ENCODE assay signal across 8 cellular contexts in genomic region chr20:58407966-58408557, GRCh38. TPM values are rescaled to one million over a fixed set of nuclear protein-coding genes. Genes with fewer than 3 reads are reported as not detected.
A peak's percentile ranks its signal among the peaks of the same experiment; 100 is the strongest.
DNase-seq lines count a peak whose midpoint lies in the region; ATAC-seq and TF ChIP-seq lines count a peak whose summit lies in the region.

No MANE protein-coding gene starts in this region.

- H3K27ac Mint-ChIP-seq in activated T-helper 17 cell treated with anti-CD3 and anti-CD28 coated beads, Interleukin-2, amount 50 U/mL, for 72 hours = peak overlapping the region; percentile 55
- peak overlapping the region in 9 of 10 donors; percentile 44 to 93 (median 82) for H3K27ac Mint-ChIP-seq in naive thymus-derived CD8-positive, alpha-beta T cell

- H3K4me1 Mint-ChIP-seq in activated T-helper 17 cell treated with anti-CD3 and anti-CD28 coated beads, Interleukin-2, amount 50 U/mL, for 72 hours = peaks cover 36% of the 10 kb centered on the region
- H3K4me1 Mint-ChIP-seq in naive thymus-derived CD8-positive, alpha-beta T cell = peaks cover 16 to 53% (median 28%) of the 10 kb centered on the region in 4 donors

- no peaks in the 10 kb centered on the region for H3K27me3 Mint-ChIP-seq in activated T-helper 17 cell treated with anti-CD3 and anti-CD28 coated beads, Interleukin-2, amount 50 U/mL, for 72 hours
- H3K27me3 Mint-ChIP-seq in naive thymus-derived CD8-positive, alpha-beta T cell = no peaks in the 10 kb centered on the region

- no peaks in the 10 kb centered on the region for H3K9me3 Mint-ChIP-seq in activated T-helper 17 cell treated with anti-CD3 and anti-CD28 coated beads, Interleukin-2, amount 50 U/mL, for 72 hours
- no peaks in the 10 kb centered on the region for H3K9me3 Mint-ChIP-seq in naive thymus-derived CD8-positive, alpha-beta T cell

- POLR2A ChIA-PET in naive thymus-derived CD8-positive, alpha-beta T cell (lab: Charles Lee) = interaction anchor here (1.2 kb wide), 1 partner anchor 19 kb away, joined by 6 read pairs; the partner anchor contains the start of gene VAPB

- no peak overlapping the region for H3K4me3 ChIP-seq in dorsolateral prefrontal cortex

- ATAC-seq in GM18870 (IDR thresholded peaks at IDR 0.05; ENCODE audit: unreplicated experiment) (peak; percentile 69), HG02943 (IDR thresholded peaks at IDR 0.05; ENCODE audit: low read depth, unreplicated experiment) (peak; percentile 47)
- peak; percentile 97 for ATAC-seq in activated T-helper 17 cell treated with anti-CD3 and anti-CD28 coated beads, Interleukin-2, amount 50 U/mL, for 72 hours (replicated peaks)
- peak; percentile 71 to 76 for ATAC-seq in naive thymus-derived CD8-positive, alpha-beta T cell

- H3K36me3 Mint-ChIP-seq in activated T-helper 17 cell treated with anti-CD3 and anti-CD28 coated beads, Interleukin-2, amount 50 U/mL, for 72 hours (ENCODE audit: low read depth) = peaks cover 5% of the 10 kb centered on the region
- peaks cover 0 to 4% (median 0%) of the 10 kb centered on the region in 3 donors for H3K36me3 Mint-ChIP-seq in naive thymus-derived CD8-positive, alpha-beta T cell

- intact Hi-C loops in dorsolateral prefrontal cortex (cut with DNase I) = loop anchor here in 1 of 2 donors (5.0 kb wide), 1 partner anchor 39 kb away; no protein-coding TSS in a partner anchor

- H3K27ac ChIP-seq in dorsolateral prefrontal cortex = peak overlapping the region in 18 of 59 donors; percentile 0 to 59 (median 26)

- peak in 5 of 10 donors; percentile 9 to 44 (median 21) for DNase-seq in naive thymus-derived CD8-positive, alpha-beta T cell
- DNase-seq in dedifferentiated amniotic fluid mesenchymal stem cell (ENCODE audit: extremely low spot score) (no peak), dorsolateral prefrontal cortex (no peak), H4 (ENCODE audit: low spot score) (no peak), HK-2 (ENCODE audit: unreplicated experiment) (no peak)

- H3K4me3 Mint-ChIP-seq in activated T-helper 17 cell treated with anti-CD3 and anti-CD28 coated beads, Interleukin-2, amount 50 U/mL, for 72 hours = peak overlapping the region; percentile 48
- H3K4me3 Mint-ChIP-seq in naive thymus-derived CD8-positive, alpha-beta T cell = peak overlapping the region; percentile 25 to 76 (median 68)

- H3K27me3 ChIP-seq in dorsolateral prefrontal cortex = no peaks in the 10 kb centered on the region

- TF ChIP-seq CTCF in dorsolateral prefrontal cortex (IDR thresholded peaks at IDR 0.05 in 54 of 56, conservative IDR thresholded peaks at IDR 0.05 in 2 of 56; ENCODE audit: low read depth in 1 of 56, partially characterized antibody in 56 of 56) = no peak

RNA-seq across cellular contexts. Expression of gene VAPB, which starts 19.0 kb away (rescaled TPM):
- 10 to 100 TPM; 43.2 to 48.2 TPM for total RNA-seq in activated T-helper 17 cell treated with anti-CD3 and anti-CD28 coated beads, Interleukin-2, amount 50 U/mL, for 72 hours
- 10 to 100 TPM; 34.0 to 34.3 TPM for total RNA-seq in naive thymus-derived CD8-positive, alpha-beta T cell
- 10 to 100 TPM; 24.7 to 34.1 (median 28.4) TPM for polyA plus RNA-seq in naive thymus-derived CD8-positive, alpha-beta T cell
- 100 to 1,000 TPM in 45 of 120 experiments, 10 to 100 TPM in 75; 59.1 to 124 (median 96.7) TPM for total RNA-seq in dorsolateral prefrontal cortex
- 9.1 and 12.3 TPM in 2 replicates for total RNA-seq in H4 (2014; rRNA removed; shearing (Covaris generic))

Comparison
In these comparisons a context has a peak if more than half of its experiments do, and no peak if none do; other contexts are left out.
1. ATAC-seq: peak in every context shown above with its lines; median percentile 97 in activated T-helper 17 cell treated with anti-CD3 and anti-CD28 coated beads, Interleukin-2, amount 50 U/mL, for 72 hours; 74 in naive thymus-derived CD8-positive, alpha-beta T cell; 69 in GM18870; 47 in HG02943.